1 cellular context compared by ENCODE assay signal in the genomic region with DNA sequence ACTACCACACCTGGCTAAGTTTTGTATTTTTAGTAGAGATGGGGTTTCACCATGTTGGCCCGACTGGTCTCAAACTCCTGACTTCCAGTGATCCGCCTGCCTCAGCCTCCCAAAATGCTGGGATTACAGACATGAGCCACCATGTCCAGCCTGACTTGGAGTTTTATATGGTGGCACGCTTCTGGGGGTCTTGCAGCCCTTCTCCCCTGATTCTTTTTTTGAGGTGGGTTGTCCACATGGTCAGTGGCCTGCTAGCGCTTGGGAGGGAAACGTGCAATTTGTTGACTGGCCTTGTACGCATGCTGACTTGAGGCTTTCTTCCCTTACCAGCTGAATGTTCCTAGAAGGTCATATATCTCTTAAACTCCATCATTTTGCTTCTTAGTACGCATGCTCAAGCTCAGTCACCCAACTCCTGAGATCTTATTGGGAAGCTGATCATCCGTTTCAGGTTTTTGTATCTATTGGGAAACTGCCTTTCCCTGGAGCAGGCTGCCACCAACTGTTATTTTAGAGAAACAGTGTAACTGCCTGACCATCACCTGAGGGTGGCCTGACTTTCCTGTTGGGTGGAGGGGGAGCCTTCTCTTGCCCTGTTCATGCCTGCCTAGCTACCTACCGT.
A peak's percentile ranks its signal among the peaks of the same experiment; 100 is the strongest.
TF ChIP-seq lines count a peak whose summit lies in the region.

No MANE protein-coding gene starts in this region.

TF ChIP-seq in HepG2, 621 proteins besides CTCF, POLR2A, EP300 and RAD21 (continued from another document and continues in another):
- TF ChIP-seq, protein P1, sequence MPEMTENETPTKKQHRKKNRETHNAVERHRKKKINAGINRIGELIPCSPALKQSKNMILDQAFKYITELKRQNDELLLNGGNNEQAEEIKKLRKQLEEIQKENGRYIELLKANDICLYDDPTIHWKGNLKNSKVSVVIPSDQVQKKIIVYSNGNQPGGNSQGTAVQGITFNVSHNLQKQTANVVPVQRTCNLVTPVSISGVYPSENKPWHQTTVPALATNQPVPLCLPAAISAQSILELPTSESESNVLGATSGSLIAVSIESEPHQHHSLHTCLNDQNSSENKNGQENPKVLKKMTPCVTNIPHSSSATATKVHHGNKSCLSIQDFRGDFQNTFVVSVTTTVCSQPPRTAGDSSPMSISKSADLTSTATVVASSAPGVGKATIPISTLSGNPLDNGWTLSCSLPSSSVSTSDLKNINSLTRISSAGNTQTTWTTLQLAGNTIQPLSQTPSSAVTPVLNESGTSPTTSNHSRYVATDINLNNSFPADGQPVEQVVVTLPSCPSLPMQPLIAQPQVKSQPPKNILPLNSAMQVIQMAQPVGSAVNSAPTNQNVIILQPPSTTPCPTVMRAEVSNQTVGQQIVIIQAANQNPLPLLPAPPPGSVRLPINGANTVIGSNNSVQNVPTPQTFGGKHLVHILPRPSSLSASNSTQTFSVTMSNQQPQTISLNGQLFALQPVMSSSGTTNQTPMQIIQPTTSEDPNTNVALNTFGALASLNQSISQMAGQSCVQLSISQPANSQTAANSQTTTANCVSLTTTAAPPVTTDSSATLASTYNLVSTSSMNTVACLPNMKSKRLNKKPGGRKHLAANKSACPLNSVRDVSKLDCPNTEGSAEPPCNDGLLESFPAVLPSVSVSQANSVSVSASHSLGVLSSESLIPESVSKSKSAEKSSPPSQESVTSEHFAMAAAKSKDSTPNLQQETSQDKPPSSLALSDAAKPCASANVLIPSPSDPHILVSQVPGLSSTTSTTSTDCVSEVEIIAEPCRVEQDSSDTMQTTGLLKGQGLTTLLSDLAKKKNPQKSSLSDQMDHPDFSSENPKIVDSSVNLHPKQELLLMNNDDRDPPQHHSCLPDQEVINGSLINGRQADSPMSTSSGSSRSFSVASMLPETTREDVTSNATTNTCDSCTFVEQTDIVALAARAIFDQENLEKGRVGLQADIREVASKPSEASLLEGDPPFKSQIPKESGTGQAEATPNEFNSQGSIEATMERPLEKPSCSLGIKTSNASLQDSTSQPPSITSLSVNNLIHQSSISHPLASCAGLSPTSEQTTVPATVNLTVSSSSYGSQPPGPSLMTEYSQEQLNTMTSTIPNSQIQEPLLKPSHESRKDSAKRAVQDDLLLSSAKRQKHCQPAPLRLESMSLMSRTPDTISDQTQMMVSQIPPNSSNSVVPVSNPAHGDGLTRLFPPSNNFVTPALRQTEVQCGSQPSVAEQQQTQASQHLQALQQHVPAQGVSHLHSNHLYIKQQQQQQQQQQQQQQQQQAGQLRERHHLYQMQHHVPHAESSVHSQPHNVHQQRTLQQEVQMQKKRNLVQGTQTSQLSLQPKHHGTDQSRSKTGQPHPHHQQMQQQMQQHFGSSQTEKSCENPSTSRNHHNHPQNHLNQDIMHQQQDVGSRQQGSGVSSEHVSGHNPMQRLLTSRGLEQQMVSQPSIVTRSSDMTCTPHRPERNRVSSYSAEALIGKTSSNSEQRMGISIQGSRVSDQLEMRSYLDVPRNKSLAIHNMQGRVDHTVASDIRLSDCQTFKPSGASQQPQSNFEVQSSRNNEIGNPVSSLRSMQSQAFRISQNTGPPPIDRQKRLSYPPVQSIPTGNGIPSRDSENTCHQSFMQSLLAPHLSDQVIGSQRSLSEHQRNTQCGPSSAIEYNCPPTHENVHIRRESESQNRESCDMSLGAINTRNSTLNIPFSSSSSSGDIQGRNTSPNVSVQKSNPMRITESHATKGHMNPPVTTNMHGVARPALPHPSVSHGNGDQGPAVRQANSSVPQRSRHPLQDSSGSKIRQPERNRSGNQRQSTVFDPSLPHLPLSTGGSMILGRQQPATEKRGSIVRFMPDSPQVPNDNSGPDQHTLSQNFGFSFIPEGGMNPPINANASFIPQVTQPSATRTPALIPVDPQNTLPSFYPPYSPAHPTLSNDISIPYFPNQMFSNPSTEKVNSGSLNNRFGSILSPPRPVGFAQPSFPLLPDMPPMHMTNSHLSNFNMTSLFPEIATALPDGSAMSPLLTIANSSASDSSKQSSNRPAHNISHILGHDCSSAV (CRISPR knock-in tag; IDR thresholded peaks at IDR 0.05; ENCODE audit: borderline replicate concordance): no peak
- TF ChIP-seq ZNF607 (CRISPR knock-in tag; IDR thresholded peaks at IDR 0.05; ENCODE audit: borderline replicate concordance) (no peak), TCF12 (IDR thresholded peaks at IDR 0.05) (no peak), TCF12 (CRISPR knock-in tag; IDR thresholded peaks at IDR 0.05) (no peak), RARG (CRISPR knock-in tag; IDR thresholded peaks at IDR 0.05; ENCODE audit: low read depth) (no peak), ZKSCAN8 (CRISPR knock-in tag; IDR thresholded peaks at IDR 0.05; ENCODE audit: borderline replicate concordance) (no peak), RAD51 (IDR thresholded peaks at IDR 0.05; ENCODE audit: borderline replicate concordance) (no peak), ZNF747 (CRISPR knock-in tag; IDR thresholded peaks at IDR 0.05; ENCODE audit: borderline replicate concordance) (no peak), ZEB1 (IDR thresholded peaks at IDR 0.05; ENCODE audit: insufficient replicate concordance, low read depth) (peak; percentile 30), KDM1A (CRISPR knock-in tag; IDR thresholded peaks at IDR 0.05) (no peak), GTF2F1 (IDR thresholded peaks at IDR 0.05; ENCODE audit: low read length) (no peak), PHF5A (CRISPR knock-in tag; IDR thresholded peaks at IDR 0.05; ENCODE audit: low read depth, unreplicated experiment) (no peak), CEBPB (IDR thresholded peaks at IDR 0.05; ENCODE audit: borderline replicate concordance, low read depth, low read length) (no peak), SPEN (CRISPR knock-in tag; IDR thresholded peaks at IDR 0.05; ENCODE audit: low read depth) (no peak; the same call in 1 of the 2 replicates), ZNF343 (CRISPR knock-in tag; IDR thresholded peaks at IDR 0.05) (no peak), U2AF1 (optimal IDR thresholded peaks at IDR 0.05; ENCODE audit: low read depth, low read length) (no peak), ZMYM4 (CRISPR knock-in tag; IDR thresholded peaks at IDR 0.05) (peak; percentile 41; the same call in 1 of the 2 replicates), ZNF138 (CRISPR knock-in tag; IDR thresholded peaks at IDR 0.05; ENCODE audit: low read depth) (no peak), POLR2AphosphoS5 (IDR thresholded peaks at IDR 0.05; ENCODE audit: low read depth, low read length) (no peak), POLR2AphosphoS2 (IDR thresholded peaks at IDR 0.05; ENCODE audit: low read depth, low read length) (no peak), ZBTB8A (CRISPR knock-in tag; IDR thresholded peaks at IDR 0.05; ENCODE audit: borderline replicate concordance, low read depth) (no peak), TEAD2 (CRISPR knock-in tag; IDR thresholded peaks at IDR 0.05) (no peak), ZFX (CRISPR knock-in tag; IDR thresholded peaks at IDR 0.05; ENCODE audit: low read depth) (no peak; the same call in 1 of the 2 replicates), REXO4 (CRISPR knock-in tag; IDR thresholded peaks at IDR 0.05; ENCODE audit: borderline replicate concordance) (no peak), ZNF678 (CRISPR knock-in tag; IDR thresholded peaks at IDR 0.05) (no peak), ZNF713 (CRISPR knock-in tag; IDR thresholded peaks at IDR 0.05) (no peak), NBN (conservative IDR thresholded peaks at IDR 0.05) (no peak)
- TF ChIP-seq, protein P2, sequence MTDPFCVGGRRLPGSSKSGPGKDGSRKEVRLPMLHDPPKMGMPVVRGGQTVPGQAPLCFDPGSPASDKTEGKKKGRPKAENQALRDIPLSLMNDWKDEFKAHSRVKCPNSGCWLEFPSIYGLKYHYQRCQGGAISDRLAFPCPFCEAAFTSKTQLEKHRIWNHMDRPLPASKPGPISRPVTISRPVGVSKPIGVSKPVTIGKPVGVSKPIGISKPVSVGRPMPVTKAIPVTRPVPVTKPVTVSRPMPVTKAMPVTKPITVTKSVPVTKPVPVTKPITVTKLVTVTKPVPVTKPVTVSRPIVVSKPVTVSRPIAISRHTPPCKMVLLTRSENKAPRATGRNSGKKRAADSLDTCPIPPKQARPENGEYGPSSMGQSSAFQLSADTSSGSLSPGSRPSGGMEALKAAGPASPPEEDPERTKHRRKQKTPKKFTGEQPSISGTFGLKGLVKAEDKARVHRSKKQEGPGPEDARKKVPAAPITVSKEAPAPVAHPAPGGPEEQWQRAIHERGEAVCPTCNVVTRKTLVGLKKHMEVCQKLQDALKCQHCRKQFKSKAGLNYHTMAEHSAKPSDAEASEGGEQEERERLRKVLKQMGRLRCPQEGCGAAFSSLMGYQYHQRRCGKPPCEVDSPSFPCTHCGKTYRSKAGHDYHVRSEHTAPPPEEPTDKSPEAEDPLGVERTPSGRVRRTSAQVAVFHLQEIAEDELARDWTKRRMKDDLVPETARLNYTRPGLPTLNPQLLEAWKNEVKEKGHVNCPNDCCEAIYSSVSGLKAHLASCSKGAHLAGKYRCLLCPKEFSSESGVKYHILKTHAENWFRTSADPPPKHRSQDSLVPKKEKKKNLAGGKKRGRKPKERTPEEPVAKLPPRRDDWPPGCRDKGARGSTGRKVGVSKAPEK (CRISPR knock-in tag; IDR thresholded peaks at IDR 0.05; ENCODE audit: borderline replicate concordance): peak; percentile 24; the same call in 1 of the 2 replicates
- TF ChIP-seq, protein P3, sequence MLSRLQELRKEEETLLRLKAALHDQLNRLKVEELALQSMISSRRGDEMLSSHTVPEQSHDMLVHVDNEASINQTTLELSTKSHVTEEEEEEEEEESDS (CRISPR knock-in tag; IDR thresholded peaks at IDR 0.05; ENCODE audit: borderline replicate concordance): no peak
- TF ChIP-seq, protein P4, sequence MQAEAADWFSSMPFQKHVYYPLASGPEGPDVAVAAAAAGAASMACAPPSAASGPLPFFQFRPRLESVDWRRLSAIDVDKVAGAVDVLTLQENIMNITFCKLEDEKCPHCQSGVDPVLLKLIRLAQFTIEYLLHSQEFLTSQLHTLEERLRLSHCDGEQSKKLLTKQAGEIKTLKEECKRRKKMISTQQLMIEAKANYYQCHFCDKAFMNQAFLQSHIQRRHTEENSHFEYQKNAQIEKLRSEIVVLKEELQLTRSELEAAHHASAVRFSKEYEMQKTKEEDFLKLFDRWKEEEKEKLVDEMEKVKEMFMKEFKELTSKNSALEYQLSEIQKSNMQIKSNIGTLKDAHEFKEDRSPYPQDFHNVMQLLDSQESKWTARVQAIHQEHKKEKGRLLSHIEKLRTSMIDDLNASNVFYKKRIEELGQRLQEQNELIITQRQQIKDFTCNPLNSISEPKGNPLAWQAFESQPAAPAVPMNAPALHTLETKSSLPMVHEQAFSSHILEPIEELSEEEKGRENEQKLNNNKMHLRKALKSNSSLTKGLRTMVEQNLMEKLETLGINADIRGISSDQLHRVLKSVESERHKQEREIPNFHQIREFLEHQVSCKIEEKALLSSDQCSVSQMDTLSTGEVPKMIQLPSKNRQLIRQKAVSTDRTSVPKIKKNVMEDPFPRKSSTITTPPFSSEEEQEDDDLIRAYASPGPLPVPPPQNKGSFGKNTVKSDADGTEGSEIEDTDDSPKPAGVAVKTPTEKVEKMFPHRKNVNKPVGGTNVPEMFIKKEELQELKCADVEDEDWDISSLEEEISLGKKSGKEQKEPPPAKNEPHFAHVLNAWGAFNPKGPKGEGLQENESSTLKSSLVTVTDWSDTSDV (CRISPR knock-in tag; IDR thresholded peaks at IDR 0.05): no peak
- TF ChIP-seq, protein P5, sequence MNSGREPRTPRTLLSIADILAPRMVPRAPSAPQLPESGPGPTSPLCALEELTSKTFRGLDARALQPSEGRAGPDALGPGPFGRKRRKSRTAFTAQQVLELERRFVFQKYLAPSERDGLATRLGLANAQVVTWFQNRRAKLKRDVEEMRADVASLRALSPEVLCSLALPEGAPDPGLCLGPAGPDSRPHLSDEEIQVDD (CRISPR knock-in tag; IDR thresholded peaks at IDR 0.05; ENCODE audit: borderline replicate concordance): no peak
- TF ChIP-seq, protein P6, sequence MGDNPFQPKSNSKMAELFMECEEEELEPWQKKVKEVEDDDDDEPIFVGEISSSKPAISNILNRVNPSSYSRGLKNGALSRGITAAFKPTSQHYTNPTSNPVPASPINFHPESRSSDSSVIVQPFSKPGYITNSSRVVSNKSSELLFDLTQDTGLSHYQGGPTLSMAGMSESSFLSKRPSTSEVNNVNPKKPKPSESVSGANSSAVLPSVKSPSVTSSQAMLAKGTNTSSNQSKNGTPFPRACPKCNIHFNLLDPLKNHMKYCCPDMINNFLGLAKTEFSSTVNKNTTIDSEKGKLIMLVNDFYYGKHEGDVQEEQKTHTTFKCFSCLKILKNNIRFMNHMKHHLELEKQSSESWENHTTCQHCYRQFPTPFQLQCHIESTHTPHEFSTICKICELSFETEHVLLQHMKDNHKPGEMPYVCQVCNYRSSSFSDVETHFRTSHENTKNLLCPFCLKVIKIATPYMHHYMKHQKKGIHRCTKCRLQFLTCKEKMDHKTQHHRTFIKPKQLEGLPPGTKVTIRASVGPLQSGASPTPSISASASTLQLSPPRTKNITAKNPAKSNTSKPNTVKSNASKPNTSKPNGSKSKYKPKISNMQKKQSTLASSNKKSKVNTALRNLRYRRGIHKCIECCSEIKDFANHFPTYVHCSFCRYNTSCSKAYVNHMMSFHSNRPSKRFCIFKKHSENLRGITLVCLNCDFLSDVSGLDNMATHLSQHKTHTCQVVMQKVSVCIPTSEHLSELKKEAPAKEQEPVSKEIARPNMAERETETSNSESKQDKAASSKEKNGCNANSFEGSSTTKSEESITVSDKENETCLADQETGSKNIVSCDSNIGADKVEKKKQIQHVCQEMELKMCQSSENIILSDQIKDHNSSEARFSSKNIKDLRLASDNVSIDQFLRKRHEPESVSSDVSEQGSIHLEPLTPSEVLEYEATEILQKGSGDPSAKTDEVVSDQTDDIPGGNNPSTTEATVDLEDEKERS (CRISPR knock-in tag; IDR thresholded peaks at IDR 0.05): no peak
- TF ChIP-seq, protein P7, sequence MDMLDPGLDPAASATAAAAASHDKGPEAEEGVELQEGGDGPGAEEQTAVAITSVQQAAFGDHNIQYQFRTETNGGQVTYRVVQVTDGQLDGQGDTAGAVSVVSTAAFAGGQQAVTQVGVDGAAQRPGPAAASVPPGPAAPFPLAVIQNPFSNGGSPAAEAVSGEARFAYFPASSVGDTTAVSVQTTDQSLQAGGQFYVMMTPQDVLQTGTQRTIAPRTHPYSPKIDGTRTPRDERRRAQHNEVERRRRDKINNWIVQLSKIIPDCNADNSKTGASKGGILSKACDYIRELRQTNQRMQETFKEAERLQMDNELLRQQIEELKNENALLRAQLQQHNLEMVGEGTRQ (IDR thresholded peaks at IDR 0.05; ENCODE audit: low read depth, low read length): no peak
- TF ChIP-seq, protein P7 (CRISPR knock-in tag; IDR thresholded peaks at IDR 0.05; ENCODE audit: borderline replicate concordance): no peak
- TF ChIP-seq, protein P8, sequence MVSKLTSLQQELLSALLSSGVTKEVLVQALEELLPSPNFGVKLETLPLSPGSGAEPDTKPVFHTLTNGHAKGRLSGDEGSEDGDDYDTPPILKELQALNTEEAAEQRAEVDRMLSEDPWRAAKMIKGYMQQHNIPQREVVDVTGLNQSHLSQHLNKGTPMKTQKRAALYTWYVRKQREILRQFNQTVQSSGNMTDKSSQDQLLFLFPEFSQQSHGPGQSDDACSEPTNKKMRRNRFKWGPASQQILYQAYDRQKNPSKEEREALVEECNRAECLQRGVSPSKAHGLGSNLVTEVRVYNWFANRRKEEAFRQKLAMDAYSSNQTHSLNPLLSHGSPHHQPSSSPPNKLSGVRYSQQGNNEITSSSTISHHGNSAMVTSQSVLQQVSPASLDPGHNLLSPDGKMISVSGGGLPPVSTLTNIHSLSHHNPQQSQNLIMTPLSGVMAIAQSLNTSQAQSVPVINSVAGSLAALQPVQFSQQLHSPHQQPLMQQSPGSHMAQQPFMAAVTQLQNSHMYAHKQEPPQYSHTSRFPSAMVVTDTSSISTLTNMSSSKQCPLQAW (CRISPR knock-in tag; IDR thresholded peaks at IDR 0.05): peak; percentile 52
